ENCODE assay signal across 1 cellular context in the genomic region with DNA sequence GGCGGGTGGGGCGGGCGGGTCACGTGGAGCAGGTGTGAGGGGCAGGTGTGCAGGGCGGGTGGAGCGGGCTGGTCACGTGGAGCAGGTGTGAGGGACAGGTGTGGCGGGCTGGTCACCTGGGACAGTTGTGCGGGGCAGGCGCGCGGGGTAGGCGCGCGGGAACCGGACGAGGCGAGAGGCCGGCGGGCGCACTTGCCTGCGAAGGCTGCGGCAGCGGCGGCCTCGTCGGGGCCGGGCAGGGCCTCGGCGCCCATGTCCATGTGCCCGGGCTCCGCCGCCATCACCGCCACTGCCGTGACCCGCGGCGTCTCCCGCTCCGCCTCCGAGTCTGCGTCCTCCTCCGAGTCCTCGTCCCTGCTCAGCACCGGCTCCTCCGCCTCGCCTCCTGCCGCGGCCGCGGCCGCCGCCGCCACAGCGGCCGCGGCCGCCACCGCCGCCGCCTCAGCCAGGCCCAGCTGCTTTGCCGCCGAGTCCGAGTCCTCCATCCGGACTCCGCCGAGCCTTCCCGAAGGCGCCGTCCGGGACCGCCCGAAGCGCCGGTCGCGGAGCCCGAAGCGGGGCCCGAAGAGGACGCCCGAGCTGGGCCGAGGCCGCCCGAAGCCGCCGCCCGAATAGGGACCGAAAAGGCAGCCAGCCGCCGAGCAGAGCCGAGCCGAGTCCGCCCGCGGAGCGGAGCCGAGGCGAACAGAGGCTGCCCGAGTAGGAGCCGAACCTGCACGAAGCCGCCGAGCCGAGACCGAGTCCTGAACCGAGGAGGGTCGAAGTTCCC.
TF ChIP-seq lines count a peak whose summit lies in the region.

A gene with protein sequence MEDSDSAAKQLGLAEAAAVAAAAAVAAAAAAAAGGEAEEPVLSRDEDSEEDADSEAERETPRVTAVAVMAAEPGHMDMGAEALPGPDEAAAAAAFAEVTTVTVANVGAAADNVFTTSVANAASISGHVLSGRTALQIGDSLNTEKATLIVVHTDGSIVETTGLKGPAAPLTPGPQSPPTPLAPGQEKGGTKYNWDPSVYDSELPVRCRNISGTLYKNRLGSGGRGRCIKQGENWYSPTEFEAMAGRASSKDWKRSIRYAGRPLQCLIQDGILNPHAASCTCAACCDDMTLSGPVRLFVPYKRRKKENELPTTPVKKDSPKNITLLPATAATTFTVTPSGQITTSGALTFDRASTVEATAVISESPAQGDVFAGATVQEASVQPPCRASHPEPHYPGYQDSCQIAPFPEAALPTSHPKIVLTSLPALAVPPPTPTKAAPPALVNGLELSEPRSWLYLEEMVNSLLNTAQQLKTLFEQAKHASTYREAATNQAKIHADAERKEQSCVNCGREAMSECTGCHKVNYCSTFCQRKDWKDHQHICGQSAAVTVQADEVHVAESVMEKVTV (minus strand): TSS at position 660 of the 769 bp plus-strand sequence. CDS start 175 bp downstream, at position 485.

TF ChIP-seq in K562, 482 proteins besides CTCF, POLR2A, EP300 and RAD21 (continued from another document and continues in another):
- TF ChIP-seq, protein P1, sequence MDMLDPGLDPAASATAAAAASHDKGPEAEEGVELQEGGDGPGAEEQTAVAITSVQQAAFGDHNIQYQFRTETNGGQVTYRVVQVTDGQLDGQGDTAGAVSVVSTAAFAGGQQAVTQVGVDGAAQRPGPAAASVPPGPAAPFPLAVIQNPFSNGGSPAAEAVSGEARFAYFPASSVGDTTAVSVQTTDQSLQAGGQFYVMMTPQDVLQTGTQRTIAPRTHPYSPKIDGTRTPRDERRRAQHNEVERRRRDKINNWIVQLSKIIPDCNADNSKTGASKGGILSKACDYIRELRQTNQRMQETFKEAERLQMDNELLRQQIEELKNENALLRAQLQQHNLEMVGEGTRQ (CRISPR knock-in tag; IDR thresholded peaks at IDR 0.05), result peak; percentile 68
- TF ChIP-seq ARNT (IDR thresholded peaks at IDR 0.05) (no peak), TAF9B (IDR thresholded peaks at IDR 0.05; ENCODE audit: partially characterized antibody) (no peak), RBFOX2 (IDR thresholded peaks at IDR 0.05; ENCODE audit: low read depth, low read length) (peak; percentile 30), ETV6 (IDR thresholded peaks at IDR 0.05; ENCODE audit: borderline replicate concordance in 1 of 2, low read depth in 2 of 2, low read length in 1 of 2) (no peak), ETV6 (CRISPR knock-in tag; IDR thresholded peaks at IDR 0.05; ENCODE audit: borderline replicate concordance) (peak; percentile 63; the same call in 1 of the 2 replicates), RB1 (IDR thresholded peaks at IDR 0.05; ENCODE audit: low read depth) (0 out of 2 replicates have a peak, but pooled peaks have one; percentile 62), MXI1 (IDR thresholded peaks at IDR 0.05; ENCODE audit: low read depth, low read length) (no peak), GATAD2A (IDR thresholded peaks at IDR 0.05) (peak; percentile 6; the same call in 1 of the 2 replicates), KDM5B (IDR thresholded peaks at IDR 0.05; ENCODE audit: insufficient replicate concordance, low read depth, low read length) (peak; percentile 57), NR3C1 (CRISPR knock-in tag; IDR thresholded peaks at IDR 0.05) (0 out of 2 replicates have a peak, but pooled peaks have one; percentile 53), ZNF431 (CRISPR knock-in tag; IDR thresholded peaks at IDR 0.05) (peak; percentile 82), NONO (IDR thresholded peaks at IDR 0.05; ENCODE audit: low read depth in 2 of 2, low read length in 1 of 2) (0 out of 4 replicates have a peak, but pooled peaks of 1 of the 2 experiments have one; percentile 36), POLR2B (IDR thresholded peaks at IDR 0.05; ENCODE audit: low read depth, partially characterized antibody) (no peak), PHF8 (IDR thresholded peaks at IDR 0.05; ENCODE audit: borderline replicate concordance, low read length) (peak; percentile 63; the same call in 1 of the 2 replicates), ILK (tag; IDR thresholded peaks at IDR 0.05; ENCODE audit: borderline replicate concordance, low read depth) (no peak), FOXP1 (CRISPR knock-in tag; IDR thresholded peaks at IDR 0.05) (peak; percentile 86), NR2C2 (CRISPR knock-in tag; IDR thresholded peaks at IDR 0.05) (peak; percentile 66), NR2C2 (tag; IDR thresholded peaks at IDR 0.05) (no peak), SMARCE1 (IDR thresholded peaks at IDR 0.05) (no peak), HDAC1 (IDR thresholded peaks at IDR 0.05) (no peak), RNF2 (IDR thresholded peaks at IDR 0.05) (0 out of 2 replicates have a peak, but pooled peaks have one; percentile 16), GTF2A2 (tag; IDR thresholded peaks at IDR 0.05) (no peak), ZBTB17 (CRISPR knock-in tag; IDR thresholded peaks at IDR 0.05) (0 out of 2 replicates have a peak, but pooled peaks have one; percentile 36), ZNF583 (CRISPR knock-in tag; IDR thresholded peaks at IDR 0.05) (peak; percentile 84; the same call in 1 of the 2 replicates), SP1 (CRISPR knock-in tag; IDR thresholded peaks at IDR 0.05) (no peak), CHD1 (IDR thresholded peaks at IDR 0.05; ENCODE audit: low read length) (peak; percentile 66), CBX3 (IDR thresholded peaks at IDR 0.05; ENCODE audit: borderline replicate concordance in 1 of 2, low read length in 2 of 2) (peak in 1 of 2 experiments; percentile 20; a peak in 1 of 3 replicates), CBFB (CRISPR knock-in tag; IDR thresholded peaks at IDR 0.05) (no peak), DMBX1 (CRISPR knock-in tag; IDR thresholded peaks at IDR 0.05; ENCODE audit: borderline replicate concordance) (peak; percentile 86), ZFX (CRISPR knock-in tag; IDR thresholded peaks at IDR 0.05) (peak; percentile 84), BACH1 (tag; IDR thresholded peaks at IDR 0.05) (no peak), IRF2 (CRISPR knock-in tag; IDR thresholded peaks at IDR 0.05) (peak; percentile 16; the same call in 1 of the 2 replicates), YY1 (IDR thresholded peaks at IDR 0.05; ENCODE audit: borderline replicate concordance in 1 of 3, control insufficient read depth in 1 of 3, extremely low read depth in 1 of 3, insufficient read depth in 3 of 3, insufficient read length in 1 of 3, insufficient replicate concordance in 2 of 3, low read depth in 1 of 3, low read length in 2 of 3) (peak; percentile 50 to 91 (median 84)), TBP (optimal IDR thresholded peaks at IDR 0.05; ENCODE audit: low read depth, low read length) (peak; percentile 47), TGIF2 (CRISPR knock-in tag; IDR thresholded peaks at IDR 0.05) (no peak), MAZ (CRISPR knock-in tag; conservative IDR thresholded peaks at IDR 0.05 in 1 of 2, IDR thresholded peaks at IDR 0.05 in 1 of 2) (peak in 1 of 2 experiments; percentile 59; a peak in 1 of 4 replicates), JUNB (CRISPR knock-in tag; conservative IDR thresholded peaks at IDR 0.05) (no peak), POLR2AphosphoS5 (IDR thresholded peaks at IDR 0.05; ENCODE audit: control insufficient read depth, insufficient read depth, low read depth, low read length) (no peak), POLR3G (IDR thresholded peaks at IDR 0.05; ENCODE audit: extremely low read depth, insufficient read length, insufficient replicate concordance) (no peak), RBBP5 (IDR thresholded peaks at IDR 0.05; ENCODE audit: borderline replicate concordance, insufficient read depth, low read length, poor library complexity, severe bottlenecking) (peak; percentile 65), NFIC (IDR thresholded peaks at IDR 0.05) (no peak), ZNF133 (CRISPR knock-in tag; IDR thresholded peaks at IDR 0.05) (no peak), BDP1 (IDR thresholded peaks at IDR 0.05; ENCODE audit: insufficient read depth, insufficient read length) (no peak), ZNF57 (CRISPR knock-in tag; IDR thresholded peaks at IDR 0.05) (0 out of 2 replicates have a peak, but pooled peaks have one; percentile 58)
- TF ChIP-seq, protein P2, sequence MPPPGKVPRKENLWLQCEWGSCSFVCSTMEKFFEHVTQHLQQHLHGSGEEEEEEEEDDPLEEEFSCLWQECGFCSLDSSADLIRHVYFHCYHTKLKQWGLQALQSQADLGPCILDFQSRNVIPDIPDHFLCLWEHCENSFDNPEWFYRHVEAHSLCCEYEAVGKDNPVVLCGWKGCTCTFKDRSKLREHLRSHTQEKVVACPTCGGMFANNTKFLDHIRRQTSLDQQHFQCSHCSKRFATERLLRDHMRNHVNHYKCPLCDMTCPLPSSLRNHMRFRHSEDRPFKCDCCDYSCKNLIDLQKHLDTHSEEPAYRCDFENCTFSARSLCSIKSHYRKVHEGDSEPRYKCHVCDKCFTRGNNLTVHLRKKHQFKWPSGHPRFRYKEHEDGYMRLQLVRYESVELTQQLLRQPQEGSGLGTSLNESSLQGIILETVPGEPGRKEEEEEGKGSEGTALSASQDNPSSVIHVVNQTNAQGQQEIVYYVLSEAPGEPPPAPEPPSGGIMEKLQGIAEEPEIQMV (tag; conservative IDR thresholded peaks at IDR 0.05; ENCODE audit: low read depth), result no peak
- TF ChIP-seq, protein P3, sequence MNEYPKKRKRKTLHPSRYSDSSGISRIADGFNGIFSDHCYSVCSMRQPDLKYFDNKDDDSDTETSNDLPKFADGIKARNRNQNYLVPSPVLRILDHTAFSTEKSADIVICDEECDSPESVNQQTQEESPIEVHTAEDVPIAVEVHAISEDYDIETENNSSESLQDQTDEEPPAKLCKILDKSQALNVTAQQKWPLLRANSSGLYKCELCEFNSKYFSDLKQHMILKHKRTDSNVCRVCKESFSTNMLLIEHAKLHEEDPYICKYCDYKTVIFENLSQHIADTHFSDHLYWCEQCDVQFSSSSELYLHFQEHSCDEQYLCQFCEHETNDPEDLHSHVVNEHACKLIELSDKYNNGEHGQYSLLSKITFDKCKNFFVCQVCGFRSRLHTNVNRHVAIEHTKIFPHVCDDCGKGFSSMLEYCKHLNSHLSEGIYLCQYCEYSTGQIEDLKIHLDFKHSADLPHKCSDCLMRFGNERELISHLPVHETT (CRISPR knock-in tag; conservative IDR thresholded peaks at IDR 0.05 in 1 of 2, IDR thresholded peaks at IDR 0.05 in 1 of 2), result peak in 1 of 2 experiments; percentile 75; a peak in 2 of 4 replicates
- TF ChIP-seq, protein P4, sequence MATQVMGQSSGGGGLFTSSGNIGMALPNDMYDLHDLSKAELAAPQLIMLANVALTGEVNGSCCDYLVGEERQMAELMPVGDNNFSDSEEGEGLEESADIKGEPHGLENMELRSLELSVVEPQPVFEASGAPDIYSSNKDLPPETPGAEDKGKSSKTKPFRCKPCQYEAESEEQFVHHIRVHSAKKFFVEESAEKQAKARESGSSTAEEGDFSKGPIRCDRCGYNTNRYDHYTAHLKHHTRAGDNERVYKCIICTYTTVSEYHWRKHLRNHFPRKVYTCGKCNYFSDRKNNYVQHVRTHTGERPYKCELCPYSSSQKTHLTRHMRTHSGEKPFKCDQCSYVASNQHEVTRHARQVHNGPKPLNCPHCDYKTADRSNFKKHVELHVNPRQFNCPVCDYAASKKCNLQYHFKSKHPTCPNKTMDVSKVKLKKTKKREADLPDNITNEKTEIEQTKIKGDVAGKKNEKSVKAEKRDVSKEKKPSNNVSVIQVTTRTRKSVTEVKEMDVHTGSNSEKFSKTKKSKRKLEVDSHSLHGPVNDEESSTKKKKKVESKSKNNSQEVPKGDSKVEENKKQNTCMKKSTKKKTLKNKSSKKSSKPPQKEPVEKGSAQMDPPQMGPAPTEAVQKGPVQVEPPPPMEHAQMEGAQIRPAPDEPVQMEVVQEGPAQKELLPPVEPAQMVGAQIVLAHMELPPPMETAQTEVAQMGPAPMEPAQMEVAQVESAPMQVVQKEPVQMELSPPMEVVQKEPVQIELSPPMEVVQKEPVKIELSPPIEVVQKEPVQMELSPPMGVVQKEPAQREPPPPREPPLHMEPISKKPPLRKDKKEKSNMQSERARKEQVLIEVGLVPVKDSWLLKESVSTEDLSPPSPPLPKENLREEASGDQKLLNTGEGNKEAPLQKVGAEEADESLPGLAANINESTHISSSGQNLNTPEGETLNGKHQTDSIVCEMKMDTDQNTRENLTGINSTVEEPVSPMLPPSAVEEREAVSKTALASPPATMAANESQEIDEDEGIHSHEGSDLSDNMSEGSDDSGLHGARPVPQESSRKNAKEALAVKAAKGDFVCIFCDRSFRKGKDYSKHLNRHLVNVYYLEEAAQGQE (CRISPR knock-in tag; IDR thresholded peaks at IDR 0.05; ENCODE audit: low read depth), result peak; percentile 81
- TF ChIP-seq, protein P5, sequence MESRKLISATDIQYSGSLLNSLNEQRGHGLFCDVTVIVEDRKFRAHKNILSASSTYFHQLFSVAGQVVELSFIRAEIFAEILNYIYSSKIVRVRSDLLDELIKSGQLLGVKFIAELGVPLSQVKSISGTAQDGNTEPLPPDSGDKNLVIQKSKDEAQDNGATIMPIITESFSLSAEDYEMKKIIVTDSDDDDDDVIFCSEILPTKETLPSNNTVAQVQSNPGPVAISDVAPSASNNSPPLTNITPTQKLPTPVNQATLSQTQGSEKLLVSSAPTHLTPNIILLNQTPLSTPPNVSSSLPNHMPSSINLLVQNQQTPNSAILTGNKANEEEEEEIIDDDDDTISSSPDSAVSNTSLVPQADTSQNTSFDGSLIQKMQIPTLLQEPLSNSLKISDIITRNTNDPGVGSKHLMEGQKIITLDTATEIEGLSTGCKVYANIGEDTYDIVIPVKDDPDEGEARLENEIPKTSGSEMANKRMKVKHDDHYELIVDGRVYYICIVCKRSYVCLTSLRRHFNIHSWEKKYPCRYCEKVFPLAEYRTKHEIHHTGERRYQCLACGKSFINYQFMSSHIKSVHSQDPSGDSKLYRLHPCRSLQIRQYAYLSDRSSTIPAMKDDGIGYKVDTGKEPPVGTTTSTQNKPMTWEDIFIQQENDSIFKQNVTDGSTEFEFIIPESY (CRISPR knock-in tag; IDR thresholded peaks at IDR 0.05), result 0 out of 2 replicates have a peak, but pooled peaks have one; percentile 45
- TF ChIP-seq, protein P6, sequence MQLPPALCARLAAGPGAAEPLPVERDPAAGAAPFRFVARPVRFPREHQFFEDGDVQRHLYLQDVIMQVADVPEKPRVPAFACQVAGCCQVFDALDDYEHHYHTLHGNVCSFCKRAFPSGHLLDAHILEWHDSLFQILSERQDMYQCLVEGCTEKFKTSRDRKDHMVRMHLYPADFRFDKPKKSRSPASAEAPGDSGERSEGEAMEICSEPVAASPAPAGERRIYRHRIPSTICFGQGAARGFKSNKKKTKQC (CRISPR knock-in tag; IDR thresholded peaks at IDR 0.05), result peak; percentile 86
- TF ChIP-seq, protein P7, sequence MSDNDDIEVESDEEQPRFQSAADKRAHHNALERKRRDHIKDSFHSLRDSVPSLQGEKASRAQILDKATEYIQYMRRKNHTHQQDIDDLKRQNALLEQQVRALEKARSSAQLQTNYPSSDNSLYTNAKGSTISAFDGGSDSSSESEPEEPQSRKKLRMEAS (CRISPR knock-in tag; IDR thresholded peaks at IDR 0.05), result peak; percentile 87; the same call in 1 of the 2 replicates
- TF ChIP-seq, protein P8, sequence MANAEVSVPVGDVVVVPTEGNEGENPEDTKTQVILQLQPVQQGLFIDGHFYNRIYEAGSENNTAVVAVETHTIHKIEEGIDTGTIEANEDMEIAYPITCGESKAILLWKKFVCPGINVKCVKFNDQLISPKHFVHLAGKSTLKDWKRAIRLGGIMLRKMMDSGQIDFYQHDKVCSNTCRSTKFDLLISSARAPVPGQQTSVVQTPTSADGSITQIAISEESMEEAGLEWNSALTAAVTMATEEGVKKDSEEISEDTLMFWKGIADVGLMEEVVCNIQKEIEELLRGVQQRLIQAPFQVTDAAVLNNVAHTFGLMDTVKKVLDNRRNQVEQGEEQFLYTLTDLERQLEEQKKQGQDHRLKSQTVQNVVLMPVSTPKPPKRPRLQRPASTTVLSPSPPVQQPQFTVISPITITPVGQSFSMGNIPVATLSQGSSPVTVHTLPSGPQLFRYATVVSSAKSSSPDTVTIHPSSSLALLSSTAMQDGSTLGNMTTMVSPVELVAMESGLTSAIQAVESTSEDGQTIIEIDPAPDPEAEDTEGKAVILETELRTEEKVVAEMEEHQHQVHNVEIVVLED (CRISPR knock-in tag; IDR thresholded peaks at IDR 0.05), result peak; percentile 39; the same call in 1 of the 2 replicates
